ENCODE assay signal across 8 cellular contexts in the genomic region with DNA sequence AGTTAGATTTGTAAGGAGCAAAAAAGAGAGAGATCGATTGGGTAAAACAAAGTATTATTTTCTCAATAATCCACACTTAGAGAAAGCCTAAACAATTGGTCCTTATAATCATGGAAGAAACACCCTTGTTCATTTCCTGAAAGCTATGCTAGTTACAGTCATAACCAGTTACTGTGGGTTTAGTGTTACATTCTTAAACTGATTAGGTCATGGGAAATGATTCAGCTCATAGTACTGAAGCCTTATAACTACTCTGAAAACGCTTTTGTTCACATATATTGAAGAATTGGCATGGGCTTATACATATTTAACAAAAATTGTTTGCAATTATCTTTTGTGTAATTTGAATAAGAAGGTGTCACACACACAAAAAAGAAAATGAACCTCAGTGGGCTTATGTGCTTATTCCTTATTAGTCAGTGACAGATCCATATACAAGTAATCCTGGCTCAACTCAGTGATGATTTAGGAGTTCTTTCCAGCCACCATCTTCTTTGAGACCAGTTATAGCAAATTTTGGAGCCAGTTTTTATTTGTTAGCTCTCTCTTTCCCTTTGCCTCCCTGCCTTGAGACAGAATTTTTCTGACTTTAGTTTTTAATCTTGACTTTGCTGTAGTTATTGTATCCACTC.
DNase-seq lines count a peak whose midpoint lies in the region; FAIRE-seq and TF ChIP-seq lines count a peak whose summit lies in the region.

No MANE protein-coding gene starts in this region.

- no peak for TF ChIP-seq CTCF in foreskin fibroblast (IDR thresholded peaks at IDR 0.05; ENCODE audit: low read depth, low read length)
- TF ChIP-seq CTCF in BE2C (IDR thresholded peaks at IDR 0.05; ENCODE audit: low read depth, low read length), result no peak

- DNase-seq in GM03348 (ENCODE audit: low spot score), result peak; percentile 77
- DNase-seq in H54 (ENCODE audit: insufficient read length, low spot score), result no peak
- peak; percentile 52 for DNase-seq in NCI-H69 (lab: John Stamatoyannopoulos, UW)
- peak; percentile 76 to 86 for DNase-seq in foreskin fibroblast
- DNase-seq in cortex of kidney (lab: John Stamatoyannopoulos, UW), result no peak
- DNase-seq in RPMI8226, result no peak
- DNase-seq in NCI-H1417 (lab: John Stamatoyannopoulos, UW), result no peak
- no peak for DNase-seq in BE2C

- TF ChIP-seq POLR2A in H54 (IDR thresholded peaks at IDR 0.05; ENCODE audit: low read depth, low read length), result no peak

- peaks cover 4% of the 10 kb centered on the region; the same call in 1 of the 2 replicates for H3K27me3 ChIP-seq in BE2C

- no peaks in the 10 kb centered on the region for H3K4me1 ChIP-seq in BE2C

- no peaks in the 10 kb centered on the region for H3K36me3 ChIP-seq in BE2C

- FAIRE-seq in H54 (lab: Jason Lieb, UNC), result peak; percentile 94

- H3K9me3 ChIP-seq in BE2C, result no peaks in the 10 kb centered on the region

- no peak overlapping the region for H3K4me3 ChIP-seq in foreskin fibroblast (ENCODE audit: low read depth in 1 of 2, low read length in 2 of 2)
- H3K4me3 ChIP-seq in BE2C (ENCODE audit: low read depth, low read length), result no peak overlapping the region

Comparison
In these comparisons a context has a peak if more than half of its experiments do, and no peak if none do; other contexts are left out.
1. DNase-seq: peak in GM03348 (single experiment), NCI-H69 (single experiment) and foreskin fibroblast (2 of 2); none in H54 (single experiment), cortex of kidney (single experiment), RPMI8226 (single experiment), NCI-H1417 (0 of 3) and BE2C (single experiment).